ENCODE assay signal across 8 cellular contexts in genomic region chr17:16287563-16288027, GRCh38.
DNase-seq lines count a peak whose midpoint lies in the region; ATAC-seq and TF ChIP-seq lines count a peak whose summit lies in the region.

No MANE protein-coding gene starts in this region.

- no peaks in the 10 kb centered on the region for H3K9me3 Mint-ChIP-seq in CD8-positive, alpha-beta memory T cell
- no peaks in the 10 kb centered on the region for H3K9me3 Mint-ChIP-seq in T-cell

- H3K36me3 Mint-ChIP-seq in CD8-positive, alpha-beta memory T cell, result peaks cover 0 to 5% (median 2%) of the 10 kb centered on the region in 3 donors
- peaks cover 10% of the 10 kb centered on the region for H3K36me3 Mint-ChIP-seq in T-cell

- CTCF ChIA-PET in CD8-positive, alpha-beta memory T cell (lab: Charles Lee), result interaction anchor here (0.9 to 1.9 kb wide), 2 partner anchors 17 to 72 kb away, joined by 3 to 4 read pairs; partner anchors contain the start of gene NCOR1
- CTCF ChIA-PET in T-cell (lab: Charles Lee) (no interaction called here), A673 (lab: Charles Lee) (no interaction called here)

- peak overlapping the region; percentile 16 to 84 (median 72) for H3K4me3 Mint-ChIP-seq in CD8-positive, alpha-beta memory T cell
- peak overlapping the region; percentile 32 to 80 (median 67) for H3K4me3 Mint-ChIP-seq in T-cell

- H3K4me1 Mint-ChIP-seq in CD8-positive, alpha-beta memory T cell, result peaks cover 45 to 53% (median 53%) of the 10 kb centered on the region in 3 donors
- H3K4me1 Mint-ChIP-seq in T-cell, result peaks cover 51 to 65% (median 55%) of the 10 kb centered on the region in 3 donors

- H3K36me3 ChIP-seq in CD8-positive, alpha-beta memory T cell (ENCODE audit: insufficient read depth, low read length), result no peaks in the 10 kb centered on the region
- H3K36me3 ChIP-seq in psoas muscle (ENCODE audit: insufficient read depth in 1 of 2, low read depth in 1 of 2) (no peaks in the 10 kb centered on the region), A673 (ENCODE audit: insufficient read depth, low read length, poor library complexity, severe bottlenecking) (no peaks in the 10 kb centered on the region)

- H3K27ac ChIP-seq in CD8-positive, alpha-beta memory T cell (ENCODE audit: low read depth, low read length), result peak overlapping the region; percentile 81
- H3K27ac ChIP-seq in psoas muscle (peak overlapping the region; percentile 83), A673 (ENCODE audit: low read depth, low read length, poor library complexity, severe bottlenecking) (no peak overlapping the region)

- H3K4me3 ChIP-seq in CD8-positive, alpha-beta memory T cell (ENCODE audit: low read length), result peak overlapping the region; percentile 24
- no peak overlapping the region for H3K4me3 ChIP-seq in psoas muscle
- H3K4me3 ChIP-seq in A673 (ENCODE audit: low read depth, low read length, poor library complexity, severe bottlenecking), result no peak overlapping the region

- H3K27ac Mint-ChIP-seq in CD8-positive, alpha-beta memory T cell, result peak overlapping the region; percentile 93 to 99 (median 98)
- peak overlapping the region; percentile 99 to 100 for H3K27ac Mint-ChIP-seq in T-cell

- WGBS in psoas muscle, 3 donors, result 57 to 66% (median 58%) methylated on average over 6 of the region's 6 CpGs

- DNase-seq in CD8-positive, alpha-beta memory T cell, result peak in 2 of 5 donors; percentile 15 to 33
- peak in 1 of 34 experiments; percentile 18 for DNase-seq in T-cell
- peak; percentile 82 for DNase-seq in fibroblast of gingiva (ENCODE audit: low read depth)
- no peak for DNase-seq in psoas muscle
- DNase-seq in HK-2 (ENCODE audit: unreplicated experiment), result no peak
- DNase-seq in A673 (ENCODE audit: low spot score), result no peak

- POLR2A ChIA-PET in CD8-positive, alpha-beta memory T cell (lab: Charles Lee), result no interaction called here
- POLR2A ChIA-PET in T-cell (lab: Charles Lee), result no interaction called here
- POLR2A ChIA-PET in A673 (lab: Charles Lee; ENCODE audit: low non-redundant PET), result no interaction called here

- H3K27me3 Mint-ChIP-seq in CD8-positive, alpha-beta memory T cell, result no peaks in the 10 kb centered on the region
- no peaks in the 10 kb centered on the region for H3K27me3 Mint-ChIP-seq in T-cell

- no TSS peak for BruUV-seq in A673 (replicated peaks; lab: Mats Ljungman, UMichigan)

- ATAC-seq in HG02885 (IDR thresholded peaks at IDR 0.05; ENCODE audit: poor library complexity, unreplicated experiment), result peak; percentile 22
- peak in 1 of 4 experiments; percentile 21 for ATAC-seq in T-cell (replicated peaks in 1 of 4)
- no peak for ATAC-seq in psoas muscle
- no peak for ATAC-seq in HG02571 (IDR thresholded peaks at IDR 0.05; ENCODE audit: unreplicated experiment)

- intact Hi-C loops in psoas muscle (cut with DNase I), result loop anchor here in 1 of 2 donors (2.0 kb wide), 1 partner anchor 41 kb away; no protein-coding TSS in a partner anchor
- intact Hi-C loops in A673 (cut with micrococcal nuclease; ENCODE audit: unreplicated experiment), result no loop called here

- TF ChIP-seq CTCF in psoas muscle (IDR thresholded peaks at IDR 0.05) (no peak), A673 (conservative IDR thresholded peaks at IDR 0.05; ENCODE audit: low read depth, low read length) (no peak)

- H3K4me1 ChIP-seq in CD8-positive, alpha-beta memory T cell (ENCODE audit: insufficient read depth, low read length), result peaks cover 50% of the 10 kb centered on the region
- peaks cover 20% of the 10 kb centered on the region for H3K4me1 ChIP-seq in psoas muscle
- H3K4me1 ChIP-seq in A673 (ENCODE audit: insufficient read depth, low read length, poor library complexity, severe bottlenecking), result peaks cover 12% of the 10 kb centered on the region

- no peaks in the 10 kb centered on the region for H3K27me3 ChIP-seq in CD8-positive, alpha-beta memory T cell (ENCODE audit: insufficient read depth, low read length, poor library complexity, severe bottlenecking)
- no peaks in the 10 kb centered on the region for H3K27me3 ChIP-seq in psoas muscle (ENCODE audit: insufficient read depth in 3 of 3, low read length in 2 of 3)
- no peaks in the 10 kb centered on the region for H3K27me3 ChIP-seq in A673 (replicated peaks; ENCODE audit: insufficient read depth, low read depth, low read length, poor library complexity)

- no peaks in the 10 kb centered on the region for H3K9me3 ChIP-seq in CD8-positive, alpha-beta memory T cell (ENCODE audit: low read length)
- H3K9me3 ChIP-seq in psoas muscle, result no peaks in the 10 kb centered on the region
- no peaks in the 10 kb centered on the region for H3K9me3 ChIP-seq in A673 (ENCODE audit: low read depth, low read length, poor library complexity, severe bottlenecking)
